Comparison of ENCODE assay signal across 1 cellular context in the genomic region with DNA sequence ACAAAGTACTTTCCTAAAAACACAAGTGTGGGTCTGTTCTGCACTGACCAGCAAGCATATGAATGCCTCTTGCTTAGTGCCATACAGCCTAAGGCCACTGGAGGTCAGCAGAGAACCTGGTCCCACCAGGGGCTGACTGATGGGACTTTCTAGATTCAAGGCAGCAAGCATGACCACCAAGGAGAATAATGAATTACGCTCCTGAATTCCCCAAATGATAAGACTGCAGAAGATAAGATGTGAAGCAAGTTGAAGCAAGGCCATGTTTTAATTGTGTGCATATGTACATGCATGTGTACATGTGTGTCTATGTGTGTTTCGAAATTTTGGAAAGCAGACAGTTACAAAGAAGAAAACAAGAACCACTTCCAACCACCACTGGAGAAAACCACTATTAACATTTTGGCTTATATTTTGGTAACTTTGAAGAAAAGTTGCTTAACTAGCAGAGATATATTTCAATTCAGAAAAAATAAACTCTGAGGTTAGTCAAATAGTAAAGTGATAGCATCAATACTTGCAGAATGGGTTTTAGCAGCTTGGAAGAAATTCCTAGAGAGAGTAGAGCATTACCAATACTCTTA.
TF ChIP-seq lines count a peak whose summit lies in the region.

No MANE protein-coding gene starts in this region.

TF ChIP-seq in GM23338, 12 proteins besides CTCF, POLR2A, EP300 and RAD21 (continued from another document):
- no peak for TF ChIP-seq ZNF462 (CRISPR knock-in tag; IDR thresholded peaks at IDR 0.05)
TF ChIP-seq in GM23338: peak in this region for 0.
